ENCODE assay signal across 23 cellular contexts in the genomic region with DNA sequence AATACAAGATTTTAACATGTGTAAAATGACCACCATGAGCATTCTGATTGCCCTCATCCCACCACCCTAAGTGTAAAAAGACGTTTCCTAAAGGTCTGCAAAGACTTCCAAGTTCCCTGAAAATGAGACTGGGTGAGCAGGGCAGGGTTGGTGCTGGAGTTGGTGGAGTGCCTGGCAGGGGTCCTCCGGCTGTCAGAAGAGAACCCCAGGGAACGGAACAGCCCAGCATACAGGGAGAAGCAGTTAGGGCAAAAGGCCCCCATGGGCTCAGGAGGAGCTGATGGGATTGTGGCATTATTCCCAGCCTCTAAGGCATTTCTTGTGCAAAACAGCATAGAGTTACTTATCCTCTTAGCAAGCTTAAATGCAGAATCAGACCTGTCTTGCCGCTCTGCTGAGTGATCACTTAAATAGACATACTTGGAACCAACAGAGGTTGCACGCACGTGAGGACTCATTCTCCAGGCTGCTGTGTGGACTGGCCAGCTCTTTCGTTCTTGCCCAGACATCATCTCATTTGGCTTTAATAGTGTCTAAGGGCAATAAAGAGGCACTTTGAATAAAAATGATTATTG.
"Had no signal": no experiment of that assay in that cellular context is flagged by ENCODE, and none has a peak within 500 bp of the region (broad histone marks: within the 10 kb centered on the region; RNA-seq: fewer than 3 reads in every experiment).

No MANE protein-coding gene starts in this region.

- H3K27me3 ChIP-seq: adrenal gland, ascending aorta, brain microvascular endothelial cell, esophagus squamous epithelium, neutrophil, ovary, right lobe of liver, tibial artery had no signal

- H3K36me3 ChIP-seq: ovary had no signal

- H3K27ac ChIP-seq: adrenal gland, ascending aorta, brain microvascular endothelial cell, neutrophil, ovary, right lobe of liver, tibial artery had no signal

- DNase-seq: activated B cell treated with CpG ODN at 0.5 μM for 24 hours; activated CD4-positive, alpha-beta T cell treated with anti-CD3 and anti-CD28 coated beads for 36 hours; activated CD4-positive, alpha-beta T cell treated with anti-CD3 and anti-CD28 coated beads, Interleukin-2, amount 50 U/mL, for 4 hours; activated CD8-positive, alpha-beta memory T cell treated with anti-CD3 and anti-CD28 coated beads for 24 hours; activated CD8-positive, alpha-beta memory T cell treated with anti-CD3 and anti-CD28 coated beads, Interleukin-2, amount 50 U/mL, for 4 hours; activated naive CD4-positive, alpha-beta T cell; activated T-cell treated with anti-CD3 and anti-CD28 coated beads, Interleukin-2, amount 50 U/mL, for 24 hours; brain microvascular endothelial cell; esophagus squamous epithelium; midbrain; natural killer cell; ovary; stimulated activated CD4-positive, alpha-beta T cell treated with anti-CD3 and anti-CD28 coated beads, Interleukin-1b, Interleukin-23, amount 100 ng/mL, for 48 hours; stimulated activated naive CD8-positive, alpha-beta T cell treated with anti-CD3 and anti-CD28 coated beads, Interleukin-15, amount 100 ng/mL, for 72 hours; T1000; tibial artery had no signal

- ATAC-seq: activated CD4-positive, alpha-beta T cell treated with anti-CD3 and anti-CD28 coated beads for 36 hours; activated T-helper 17 cell treated with anti-CD3 and anti-CD28 coated beads, Interleukin-2, amount 50 U/mL, for 72 hours; left lobe of liver; natural killer cell; right lobe of liver; stimulated activated naive CD8-positive, alpha-beta T cell treated with anti-CD3 and anti-CD28 coated beads, Interleukin-15, amount 100 ng/mL, for 72 hours had no signal

- H3K4me3 ChIP-seq: adrenal gland, ascending aorta, esophagus squamous epithelium, ovary, right lobe of liver, skin epidermis, tibial artery had no signal

- H3K4me1 ChIP-seq: adrenal gland, ascending aorta, tibial artery had no signal

- H3K9me3 ChIP-seq: neutrophil, ovary, right lobe of liver had no signal
